ENCODE assay signal across 1 cellular context in genomic region chr6:18478610-18479009, GRCh38.
A peak's percentile ranks its signal among the peaks of the same experiment; 100 is the strongest.
TF ChIP-seq lines count a peak whose summit lies in the region.

No MANE protein-coding gene starts in this region.

TF ChIP-seq in K562, 482 proteins besides CTCF, POLR2A, EP300 and RAD21 (continued from another document):
- TF ChIP-seq ZNF584 (CRISPR knock-in tag; IDR thresholded peaks at IDR 0.05; ENCODE audit: low read depth) (no peak), ATF4 (CRISPR knock-in tag; IDR thresholded peaks at IDR 0.05) (no peak), PRDM10 (IDR thresholded peaks at IDR 0.05; ENCODE audit: partially characterized antibody) (no peak), CEBPG (CRISPR knock-in tag; IDR thresholded peaks at IDR 0.05) (no peak), CEBPG (tag; conservative IDR thresholded peaks at IDR 0.05 in 1 of 2, IDR thresholded peaks at IDR 0.05 in 1 of 2) (peak in 1 of 2 experiments; percentile 71; a peak in 3 of 4 replicates)
